Comparison of ENCODE assay signal across 8 cellular contexts in the genomic region with DNA sequence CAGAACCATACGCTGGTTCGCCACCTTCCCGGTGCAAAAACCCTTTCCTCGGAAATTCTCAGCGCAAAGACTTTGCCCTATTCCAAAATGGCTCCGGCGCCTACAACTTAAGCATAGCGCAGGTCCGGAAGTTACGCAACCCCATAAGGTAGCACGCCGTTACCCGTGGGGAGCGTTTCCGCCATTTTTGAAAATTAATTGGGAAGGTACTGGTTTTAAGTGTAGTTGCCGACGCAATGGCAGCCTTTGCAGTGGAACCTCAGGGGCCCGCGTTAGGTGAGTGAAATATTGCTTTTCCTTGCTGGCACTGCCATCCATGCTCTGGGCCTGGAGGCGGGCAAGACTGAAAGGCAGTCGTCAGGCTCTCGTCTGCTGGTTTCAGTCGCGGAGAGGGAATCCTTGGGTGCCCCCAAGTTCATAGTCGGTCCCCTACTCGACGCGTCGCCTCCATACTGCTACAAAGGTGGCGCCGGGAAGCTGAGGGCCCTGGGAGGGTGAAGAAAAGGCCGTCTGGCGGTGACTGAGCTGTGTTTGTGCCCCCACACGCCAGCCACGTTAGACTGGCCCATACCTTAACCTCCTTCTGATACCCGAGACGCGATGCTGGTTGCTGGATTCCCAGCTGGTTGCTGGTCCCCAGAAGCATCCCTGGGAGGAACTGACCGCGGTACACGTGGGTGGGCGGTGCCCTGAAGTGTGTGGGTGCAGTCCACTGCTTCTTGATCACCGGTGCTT. TPM values are rescaled to one million over a fixed set of nuclear protein-coding genes. Genes with fewer than 3 reads are reported as not detected.
A peak's percentile ranks its signal among the peaks of the same experiment; 100 is the strongest.
DNase-seq lines count a peak whose midpoint lies in the region; ATAC-seq, FAIRE-seq and TF ChIP-seq lines count a peak whose summit lies in the region.

Gene NUP35, plus strand, starts transcription at position 222 of the 735 bp plus-strand sequence. Its CDS starts 15 bp downstream, at position 237.

- peak; percentile 94 for FAIRE-seq in GM12892 (lab: Jason Lieb, UNC)

- WGBS in adrenal gland, 4 donors, result 0 to 1% (median 1%) methylated on average over 22 to 43 of the region's 43 CpGs
- 0% methylated on average over 43 of the region's 43 CpGs for WGBS in heart right ventricle, 2 donors

- peak within 1 kb of the TSS; percentile 53 to 92 (median 84) for H3K27ac ChIP-seq in adrenal gland
- H3K27ac ChIP-seq in heart right ventricle, result peak within 1 kb of the TSS; percentile 7 to 88 (median 80)
- peak within 1 kb of the TSS; percentile 89 for H3K27ac ChIP-seq in upper lobe of right lung

- peaks cover 6 to 23% of the 10 kb centered on the region in 2 donors for H3K4me1 ChIP-seq in adrenal gland (replicated peaks in 1 of 2)
- peaks cover 0 to 23% (median 14%) of the 10 kb centered on the region in 9 donors for H3K4me1 ChIP-seq in heart right ventricle
- peaks cover 22% of the 10 kb centered on the region for H3K4me1 ChIP-seq in upper lobe of right lung

- peaks cover 0 to 1% of the 10 kb centered on the region in 2 donors for H3K36me3 ChIP-seq in adrenal gland (replicated peaks in 1 of 2)
- peaks cover 0 to 13% (median 0%) of the 10 kb centered on the region in 9 donors for H3K36me3 ChIP-seq in heart right ventricle
- no peaks in the 10 kb centered on the region for H3K36me3 ChIP-seq in upper lobe of right lung

- no peaks in the 10 kb centered on the region for H3K9me3 ChIP-seq in adrenal gland (replicated peaks in 1 of 3)
- H3K9me3 ChIP-seq in heart right ventricle, result no peaks in the 10 kb centered on the region
- no peaks in the 10 kb centered on the region for H3K9me3 ChIP-seq in upper lobe of right lung

- intact Hi-C loops in adrenal gland (cut with DNase I), result loop anchor here in 1 of 2 donors (10.0 kb wide), 1 partner anchor 50 kb away; the partner anchor contains the start of gene DUSP19
- intact Hi-C loops in heart right ventricle (cut with DNase I), result loop anchor here in 2 of 10 donors (1.0 to 5.0 kb wide), 2 partner anchors 47 to 85 kb away; partner anchors contain the start of gene DUSP19 (in 1 of the 2)
- intact Hi-C loops in posterior cingulate gyrus (cut with DNase I), result loop anchor here (5.0 to 10.0 kb wide), 2 partner anchors 47 to 90 kb away; partner anchors contain the start of genes DUSP19 and NCKAP1
- intact Hi-C loops in upper lobe of right lung (cut with DNase I), result no loop called here

- peak; percentile 88 for ATAC-seq in HG02852 (IDR thresholded peaks at IDR 0.05; ENCODE audit: unreplicated experiment)
- peak; percentile 98 to 99 (median 99) for ATAC-seq in heart right ventricle
- ATAC-seq in upper lobe of right lung, result peak; percentile 97

- peak within 1 kb of the TSS; percentile 63 to 84 (median 82) for H3K4me3 ChIP-seq in adrenal gland
- peak within 1 kb of the TSS; percentile 52 to 96 (median 80) for H3K4me3 ChIP-seq in heart right ventricle
- H3K4me3 ChIP-seq in upper lobe of right lung, result peak within 1 kb of the TSS; percentile 89

- H3K27me3 ChIP-seq in adrenal gland, result no peaks in the 10 kb centered on the region
- H3K27me3 ChIP-seq in heart right ventricle, result no peaks in the 10 kb centered on the region
- H3K27me3 ChIP-seq in upper lobe of right lung, result no peaks in the 10 kb centered on the region

- TF ChIP-seq POLR2A in GM12892 (IDR thresholded peaks at IDR 0.05; ENCODE audit: low read depth, low read length) (peak; percentile 86), adrenal gland (IDR thresholded peaks at IDR 0.05) (peak in 1 of 2 donors; percentile 44)

- DNase-seq in GM12892 (ENCODE audit: insufficient read length) (peak; percentile 36), NCI-H146 (lab: John Stamatoyannopoulos, UW) (peak; percentile 92), T-helper 1 cell (peak; percentile 55 to 84 (median 71)), adrenal gland (peak; percentile 86 to 97 (median 91)), heart right ventricle (peak; percentile 79 to 88), posterior cingulate gyrus (peak; percentile 79 to 97 (median 89)), upper lobe of right lung (peak; percentile 85)

- no peak for TF ChIP-seq CTCF in adrenal gland (IDR thresholded peaks at IDR 0.05)
- no peak for TF ChIP-seq CTCF in heart right ventricle (IDR thresholded peaks at IDR 0.05)
- no peak for TF ChIP-seq CTCF in upper lobe of right lung (IDR thresholded peaks at IDR 0.05)

RNA-seq across cellular contexts. Expression of gene NUP35, which starts in this region (rescaled TPM):
- polyA plus RNA-seq in GM12892 (2012; ENCODE audit: missing spikeins), result 19.1 TPM
- total RNA-seq in adrenal gland, result 10 to 100 TPM in 6 of 8 donors, 1 to 10 TPM in 2; 6.9 to 19.4 (median 16.2) TPM
- polyA plus RNA-seq in adrenal gland, result 10 to 100 TPM in 1 of 3 donors, 1 to 10 TPM in 2; 6.2 to 27.8 (median 8.6) TPM
- total RNA-seq in heart right ventricle, result 10 to 100 TPM in 1 of 10 donors, 1 to 10 TPM in 9; 4.4 to 11.0 (median 8.3) TPM
- polyA plus RNA-seq in heart right ventricle, result 10 to 100 TPM in 1 of 2 donors, 1 to 10 TPM in 1; 6.9 to 10.3 TPM
- total RNA-seq in upper lobe of right lung, result 18.2 TPM

Comparison
In these comparisons a context has a peak if more than half of its experiments do, and no peak if none do; other contexts are left out.
1. Peak in every context shown above with its lines: DNase-seq, ATAC-seq, H3K4me3 ChIP-seq and H3K27ac ChIP-seq.
2. DNase-seq: peak in every context shown above with its lines; median percentile 92 in NCI-H146; 91 in adrenal gland; 89 in posterior cingulate gyrus; 85 in upper lobe of right lung; 84 in heart right ventricle; 71 in T-helper 1 cell; 36 in GM12892.